In genomic region chr20:2631228-2631627, GRCh38 we compare ENCODE assay signal across 18 cellular contexts. TPM values are rescaled to one million over a fixed set of nuclear protein-coding genes. Genes with fewer than 3 reads are reported as not detected.
DNase-seq lines count a peak whose midpoint lies in the region; ATAC-seq, FAIRE-seq and TF ChIP-seq lines count a peak whose summit lies in the region.
"Had no signal": no experiment of that assay in that cellular context is flagged by ENCODE, and none has a peak within 500 bp of the region (broad histone marks: within the 10 kb centered on the region; RNA-seq: fewer than 3 reads in every experiment).

No MANE protein-coding gene starts in this region.

- no peak overlapping the region for H3K4me3 Mint-ChIP-seq in chondrocyte (ENCODE audit: unreplicated experiment)

- no peak for ATAC-seq in HepG2
- no peak for ATAC-seq in right lobe of liver
- no peak for ATAC-seq in activated naive CD4-positive, alpha-beta T cell treated with anti-CD3 and anti-CD28 coated beads, Interleukin-2, amount 50 U/mL, for 72 hours
- ATAC-seq: heart right ventricle, pancreas, upper lobe of right lung had no signal

- DNase-seq in HepG2 (ENCODE audit: low spot score) (no peak), right lobe of liver (no peak), NCI-H2171 (lab: John Stamatoyannopoulos, UW) (peak; percentile 7), chondrocyte (ENCODE audit: low spot score) (no peak), small intestine (peak; percentile 38), ureter (ENCODE audit: low spot score) (no peak), NOMO-1 (lab: John Stamatoyannopoulos, UW; ENCODE audit: unreplicated experiment in 2 of 2) (no peak)
- DNase-seq in activated naive CD4-positive, alpha-beta T cell treated with anti-CD3 and anti-CD28 coated beads, Interleukin-2, amount 50 U/mL, for 72 hours (ENCODE audit: low spot score in 2 of 2): no peak
- DNase-seq: activated CD4-positive, alpha-beta T cell treated with anti-CD3 and anti-CD28 coated beads, Interleukin-2, amount 50 U/mL, for 1 hour; activated T-cell treated with anti-CD3 and anti-CD28 coated beads, Interleukin-2, amount 50 U/mL, for 1 hour; AML-193; cerebellar nuclear complex; heart right ventricle; pancreas; spleen; stimulated activated naive CD4-positive, alpha-beta T cell treated with Interleukin-2 at 50 U/mL for 16 hours; upper lobe of right lung had no signal

- no peak overlapping the region for H3K27ac Mint-ChIP-seq in chondrocyte (ENCODE audit: unreplicated experiment)
- H3K27ac Mint-ChIP-seq in activated naive CD4-positive, alpha-beta T cell treated with anti-CD3 and anti-CD28 coated beads, Interleukin-2, amount 50 U/mL, for 72 hours: no peak overlapping the region

- TF ChIP-seq POLR2A in HepG2 (IDR thresholded peaks at IDR 0.05; ENCODE audit: insufficient read depth in 1 of 2, low read depth in 2 of 2, low read length in 2 of 2) (no peak), right lobe of liver (IDR thresholded peaks at IDR 0.05) (no peak)

- H4K20me1 ChIP-seq in HepG2 (ENCODE audit: insufficient read depth, low read length): no peaks in the 10 kb centered on the region

- POLR2A ChIA-PET in HepG2 (lab: Yijun Ruan, JAX): no interaction called here

- no peaks in the 10 kb centered on the region for H3K4me1 Mint-ChIP-seq in chondrocyte (ENCODE audit: low read depth)

- H3K36me3 Mint-ChIP-seq in chondrocyte (ENCODE audit: low read depth): peaks cover 2% of the 10 kb centered on the region
- H3K36me3 Mint-ChIP-seq in activated naive CD4-positive, alpha-beta T cell treated with anti-CD3 and anti-CD28 coated beads, Interleukin-2, amount 50 U/mL, for 72 hours: peaks cover 0 to 15% of the 10 kb centered on the region in 2 donors

- H3K9me3 ChIP-seq in HepG2 (ENCODE audit: low read length) (no peaks in the 10 kb centered on the region), right lobe of liver (no peaks in the 10 kb centered on the region), small intestine (ENCODE audit: control insufficient read depth, low read depth) (no peaks in the 10 kb centered on the region)
- H3K9me3 ChIP-seq: pancreas, upper lobe of right lung had no signal

- H3K4me2 ChIP-seq in HepG2 (ENCODE audit: low read depth, low read length): no peak overlapping the region

- H3K4me3 ChIP-seq in HepG2 (replicated peaks in 1 of 3; ENCODE audit: insufficient read depth in 1 of 3, low read depth in 2 of 3, low read length in 3 of 3): no peak overlapping the region
- H3K4me3 ChIP-seq in right lobe of liver: no peak overlapping the region
- no peak overlapping the region for H3K4me3 ChIP-seq in small intestine (ENCODE audit: low read depth in 1 of 2, low read length in 2 of 2)
- H3K4me3 ChIP-seq: heart right ventricle, pancreas, spleen, upper lobe of right lung had no signal

- H3K27me3 ChIP-seq in HepG2 (ENCODE audit: control insufficient read depth in 1 of 2, insufficient read depth in 2 of 2, low read length in 2 of 2) (peaks cover 0 to 4% of the 10 kb centered on the region in 2 experiments; a peak in 2 of 5 replicates), right lobe of liver (no peaks in the 10 kb centered on the region), small intestine (ENCODE audit: control insufficient read depth in 2 of 2, insufficient read depth in 2 of 2, low read length in 2 of 2) (peaks cover 0 to 2% of the 10 kb centered on the region in 2 donors)
- H3K27me3 ChIP-seq: pancreas, upper lobe of right lung had no signal

- no peak overlapping the region for H3K27ac ChIP-seq in HepG2 (ENCODE audit: extremely low read length, insufficient read depth, low read length)
- no peak overlapping the region for H3K27ac ChIP-seq in right lobe of liver
- H3K27ac ChIP-seq in small intestine (ENCODE audit: low read depth in 1 of 2, low read length in 1 of 2): no peak overlapping the region
- H3K27ac ChIP-seq: heart right ventricle, pancreas, spleen, upper lobe of right lung had no signal

- H3K4me1 ChIP-seq in HepG2 (ENCODE audit: insufficient read depth, low read length): 0 out of 2 replicates have a peak, but pooled peaks cover 4% of the 10 kb centered on the region
- peaks cover 0 to 7% (median 0%) of the 10 kb centered on the region in 4 donors for H3K4me1 ChIP-seq in right lobe of liver
- H3K4me1 ChIP-seq in small intestine (ENCODE audit: control insufficient read depth in 2 of 2, insufficient read depth in 1 of 2, low read depth in 1 of 2, low read length in 1 of 2): no peaks in the 10 kb centered on the region
- H3K4me1 ChIP-seq: heart right ventricle, spleen, upper lobe of right lung had no signal

- CTCF ChIA-PET in HepG2 (lab: Yijun Ruan, JAX; ENCODE audit: low intra/inter-chr PET ratio, low total read pairs): no interaction called here

- BruUV-seq in HepG2 (replicated peaks; lab: Mats Ljungman, UMichigan): no TSS peak

- no peak overlapping the region for H2AFZ ChIP-seq in HepG2 (ENCODE audit: low read length)

- peaks cover 21% of the 10 kb centered on the region for H3K27me3 Mint-ChIP-seq in chondrocyte (ENCODE audit: low read depth)

- no peak overlapping the region for H3K9ac ChIP-seq in HepG2 (ENCODE audit: insufficient read depth, low read depth, low read length)

- intact Hi-C loops in HepG2 (cut with micrococcal nuclease; ENCODE audit: unreplicated experiment) (no loop called here), right lobe of liver (cut with DNase I) (no loop called here)

- in situ Hi-C loops in HepG2 (cut with HindIII; ENCODE audit: extremely low pct_ligation_motif_present, low pct_unique_long_range_greater_than_20kb): no loop called here

- H3K79me2 ChIP-seq in HepG2 (ENCODE audit: insufficient read depth, low read length): no peaks in the 10 kb centered on the region

- H3K9me3 Mint-ChIP-seq in chondrocyte (ENCODE audit: low read depth): peaks cover 23% of the 10 kb centered on the region
- H3K9me3 Mint-ChIP-seq in activated naive CD4-positive, alpha-beta T cell treated with anti-CD3 and anti-CD28 coated beads, Interleukin-2, amount 50 U/mL, for 72 hours: peaks cover 0 to 11% of the 10 kb centered on the region in 2 donors

- no peak for TF ChIP-seq RAD21 in HepG2 (CRISPR knock-in tag; IDR thresholded peaks at IDR 0.05)

- WGBS in HepG2 (ENCODE audit: low lambda C conversion rate): 3% methylated on average over 1 of the region's 1 CpG
- 21% methylated on average over 1 of the region's 1 CpG for WGBS in right lobe of liver (ENCODE audit: insufficient coverage, low coverage, low lambda C conversion rate, missing lambda C conversion rate)
- WGBS in small intestine, 3 donors: 16 to 19% (median 16%) methylated on average over 1 of the region's 1 CpG

- FAIRE-seq in HepG2 (lab: Jason Lieb, UNC) (peak; percentile 42), small intestine (lab: Jason Lieb, UNC) (no peak)
- FAIRE-seq: endothelial cell of umbilical vein, pancreas had no signal

- H3K36me3 ChIP-seq in HepG2 (replicated peaks in 1 of 2; ENCODE audit: control insufficient read depth in 1 of 2, insufficient read depth in 2 of 2, low read length in 2 of 2) (no peaks in the 10 kb centered on the region), right lobe of liver (no peaks in the 10 kb centered on the region), small intestine (ENCODE audit: control insufficient read depth in 2 of 2, insufficient read depth in 2 of 2, low read length in 2 of 2) (no peaks in the 10 kb centered on the region)
- H3K36me3 ChIP-seq: heart right ventricle, pancreas, spleen, upper lobe of right lung had no signal

- TF ChIP-seq EP300 in HepG2 (IDR thresholded peaks at IDR 0.05; ENCODE audit: low read depth in 2 of 2, low read length in 2 of 2) (no peak), HepG2 (CRISPR knock-in tag; IDR thresholded peaks at IDR 0.05; ENCODE audit: borderline replicate concordance) (no peak)

- TF ChIP-seq CTCF in HepG2 (CRISPR knock-in tag; IDR thresholded peaks at IDR 0.05) (no peak), right lobe of liver (IDR thresholded peaks at IDR 0.05) (no peak), chondrocyte (IDR thresholded peaks at IDR 0.05) (peak; percentile 38)

RNA-seq across cellular contexts. Expression of gene NOP56, which starts 21.2 kb away (rescaled TPM):
- total RNA-seq in HepG2 (2016; rRNA removed; fragmentation: Illumina TruSeq; extraction: Trizol): 646 and 1,116 TPM in 2 replicates
- 3,280 and 3,642 TPM in 2 replicates for total RNA-seq in HepG2 (2016; cell fraction: cytosol; rRNA removed; fragmentation: Illumina TruSeq; extraction: Trizol; ENCODE audit: low read depth)
- total RNA-seq in HepG2 (2016; cell fraction: insoluble cytoplasmic fraction; rRNA removed; fragmentation: Illumina TruSeq; extraction: Trizol): 600 and 1,127 TPM in 2 replicates
- total RNA-seq in HepG2 (2016; cell fraction: membrane; rRNA removed; fragmentation: Illumina TruSeq; extraction: Trizol): 2,832 and 3,011 TPM in 2 replicates
- 1,362 and 1,462 TPM in 2 replicates for total RNA-seq in HepG2 (2016; cell fraction: nucleus; rRNA removed; fragmentation: Illumina TruSeq; extraction: Trizol)
- 369 and 374 TPM in 2 replicates for polyA plus RNA-seq in HepG2 (2011; rRNA removed)
- 207 and 225 TPM in 2 replicates for polyA plus RNA-seq in HepG2 (2011; cell fraction: cytosol; rRNA removed)
- polyA plus RNA-seq in HepG2 (2011; cell fraction: nucleus; rRNA removed): 1,398 and 1,412 TPM in 2 replicates
- polyA plus RNA-seq in HepG2 (2012): 352 and 481 TPM in 2 replicates
- polyA plus RNA-seq in HepG2 (2016; cell fraction: cytosol; fragmentation: Illumina TruSeq; extraction: Trizol; ENCODE audit: low read depth): 3,484 and 3,697 TPM in 2 replicates
- 637 and 642 TPM in 2 replicates for polyA plus RNA-seq in HepG2 (2016; cell fraction: insoluble cytoplasmic fraction; fragmentation: Illumina TruSeq; extraction: Trizol; ENCODE audit: low read depth)
- 2,607 and 2,624 TPM in 2 replicates for polyA plus RNA-seq in HepG2 (2016; cell fraction: membrane; fragmentation: Illumina TruSeq; extraction: Trizol; ENCODE audit: low read depth)
- 3,019 and 3,117 TPM in 2 replicates for polyA plus RNA-seq in HepG2 (2016; cell fraction: nucleus; fragmentation: Illumina TruSeq; extraction: Trizol; ENCODE audit: insufficient read depth, low read depth)
- polyA minus RNA-seq in HepG2 (2011; rRNA and poly(A)+ RNA removed; ENCODE audit: low replicate concordance): 388 and 403 TPM in 2 replicates
- 134 TPM in 2 replicates for polyA minus RNA-seq in HepG2 (2011; cell fraction: cytosol; rRNA and poly(A)+ RNA removed)
- 938 and 1,127 TPM in 2 replicates for polyA minus RNA-seq in HepG2 (2011; cell fraction: nucleus; rRNA and poly(A)+ RNA removed)
- total RNA-seq in right lobe of liver: 10 to 100 TPM; 32.7 to 60.9 (median 42.7) TPM
- total RNA-seq in chondrocyte: 103 to 166 TPM (median 118 TPM) in 3 replicates
- 100 to 1,000 TPM in 1 of 3 donors, 10 to 100 TPM in 2; 47.2 to 144 (median 53.0) TPM for polyA plus RNA-seq in small intestine
- 100 to 1,000 TPM; 324 to 443 TPM for total RNA-seq in activated naive CD4-positive, alpha-beta T cell treated with anti-CD3 and anti-CD28 coated beads, Interleukin-2, amount 50 U/mL, for 72 hours
- 179 TPM for total RNA-seq in ureter

RNA-seq across cellular contexts. Expression of gene IDH3B, which starts 32.8 kb away (rescaled TPM):
- 215 and 246 TPM in 2 replicates for total RNA-seq in HepG2 (2016; rRNA removed; fragmentation: Illumina TruSeq; extraction: Trizol)
- 33.7 and 38.0 TPM in 2 replicates for total RNA-seq in HepG2 (2016; cell fraction: cytosol; rRNA removed; fragmentation: Illumina TruSeq; extraction: Trizol; ENCODE audit: low read depth)
- 222 and 260 TPM in 2 replicates for total RNA-seq in HepG2 (2016; cell fraction: insoluble cytoplasmic fraction; rRNA removed; fragmentation: Illumina TruSeq; extraction: Trizol)
- total RNA-seq in HepG2 (2016; cell fraction: membrane; rRNA removed; fragmentation: Illumina TruSeq; extraction: Trizol): 44.8 and 48.2 TPM in 2 replicates
- total RNA-seq in HepG2 (2016; cell fraction: nucleus; rRNA removed; fragmentation: Illumina TruSeq; extraction: Trizol): 137 and 140 TPM in 2 replicates
- 245 and 254 TPM in 2 replicates for polyA plus RNA-seq in HepG2 (2011; rRNA removed)
- polyA plus RNA-seq in HepG2 (2011; cell fraction: cytosol; rRNA removed): 222 and 246 TPM in 2 replicates
- polyA plus RNA-seq in HepG2 (2011; cell fraction: nucleus; rRNA removed): 901 and 966 TPM in 2 replicates
- 156 and 158 TPM in 2 replicates for polyA plus RNA-seq in HepG2 (2012)
- 22.8 and 27.4 TPM in 2 replicates for polyA plus RNA-seq in HepG2 (2016; cell fraction: cytosol; fragmentation: Illumina TruSeq; extraction: Trizol; ENCODE audit: low read depth)
- polyA plus RNA-seq in HepG2 (2016; cell fraction: insoluble cytoplasmic fraction; fragmentation: Illumina TruSeq; extraction: Trizol; ENCODE audit: low read depth): 207 and 216 TPM in 2 replicates
- polyA plus RNA-seq in HepG2 (2016; cell fraction: membrane; fragmentation: Illumina TruSeq; extraction: Trizol; ENCODE audit: low read depth): 27.1 and 32.5 TPM in 2 replicates
- polyA plus RNA-seq in HepG2 (2016; cell fraction: nucleus; fragmentation: Illumina TruSeq; extraction: Trizol; ENCODE audit: insufficient read depth, low read depth): 236 and 251 TPM in 2 replicates
- polyA minus RNA-seq in HepG2 (2011; rRNA and poly(A)+ RNA removed; ENCODE audit: low replicate concordance): 107 and 189 TPM in 2 replicates
- polyA minus RNA-seq in HepG2 (2011; cell fraction: cytosol; rRNA and poly(A)+ RNA removed): 74.0 and 74.8 TPM in 2 replicates
- 230 and 248 TPM in 2 replicates for polyA minus RNA-seq in HepG2 (2011; cell fraction: nucleus; rRNA and poly(A)+ RNA removed)
- 10 to 100 TPM; 37.6 to 78.1 (median 43.6) TPM for total RNA-seq in right lobe of liver
- 56.5 to 65.9 TPM (median 57.1 TPM) in 3 replicates for total RNA-seq in chondrocyte
- 100 to 1,000 TPM; 120 to 142 (median 139) TPM for polyA plus RNA-seq in small intestine
- 100 to 1,000 TPM; 129 to 150 TPM for total RNA-seq in activated naive CD4-positive, alpha-beta T cell treated with anti-CD3 and anti-CD28 coated beads, Interleukin-2, amount 50 U/mL, for 72 hours
- 79.8 TPM for total RNA-seq in ureter

Comparison
In these comparisons a context has a peak if more than half of its experiments do, and no peak if none do; other contexts are left out.
1. DNase-seq: peak in NCI-H2171 (single experiment) and small intestine (single experiment); none in HepG2 (single experiment), right lobe of liver (0 of 3), chondrocyte (single experiment), activated naive CD4-positive, alpha-beta T cell treated with anti-CD3 and anti-CD28 coated beads, Interleukin-2, amount 50 U/mL, for 72 hours (0 of 2), ureter (single experiment) and NOMO-1 (0 of 2).